1 cellular context compared by ENCODE assay signal in the genomic region with DNA sequence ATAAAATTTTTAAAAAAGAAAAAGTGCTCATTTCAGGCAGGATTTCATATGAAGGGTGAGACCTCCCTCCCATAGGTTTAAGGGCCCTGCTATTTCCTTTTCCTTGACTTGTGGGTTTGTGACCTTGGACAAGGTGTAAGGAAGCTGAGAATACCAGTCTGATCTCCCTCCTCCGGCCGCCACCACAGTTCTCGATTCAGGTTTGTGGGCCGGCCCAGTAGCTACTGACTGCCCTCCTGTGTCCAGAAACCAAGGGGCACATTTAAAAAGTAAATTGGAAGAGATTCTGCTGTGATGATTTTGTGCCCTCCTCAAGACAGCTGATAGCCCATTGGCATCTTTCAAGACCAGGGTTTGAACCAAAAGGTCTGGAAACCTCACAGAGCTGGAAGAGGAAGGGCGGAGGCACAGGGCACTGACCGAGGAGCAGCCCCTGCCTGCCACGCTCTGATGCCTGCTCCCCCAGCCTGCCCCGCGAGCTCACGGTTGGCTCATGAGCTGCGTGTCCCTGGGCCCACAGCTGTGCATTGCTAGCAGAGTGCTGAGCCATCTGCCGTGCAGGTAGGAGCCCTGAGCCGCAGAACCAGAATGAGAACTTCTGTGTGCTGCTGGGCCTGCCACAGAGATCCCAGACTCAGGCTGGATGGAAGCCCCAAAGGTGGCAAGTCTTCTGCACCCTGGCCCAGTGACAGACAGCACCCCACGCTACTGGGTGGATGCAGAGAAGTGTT.
TF ChIP-seq lines count a peak whose summit lies in the region.

No MANE protein-coding gene starts in this region.

TF ChIP-seq in GM23338, 12 proteins besides CTCF, POLR2A, EP300 and RAD21 (continued from another document):
- TF ChIP-seq ZNF462 (CRISPR knock-in tag; IDR thresholded peaks at IDR 0.05) (no peak), EZH2phosphoT487 (IDR thresholded peaks at IDR 0.05; ENCODE audit: unreplicated experiment) (no peak)
